ENCODE assay signal across 28 cellular contexts in the genomic region with DNA sequence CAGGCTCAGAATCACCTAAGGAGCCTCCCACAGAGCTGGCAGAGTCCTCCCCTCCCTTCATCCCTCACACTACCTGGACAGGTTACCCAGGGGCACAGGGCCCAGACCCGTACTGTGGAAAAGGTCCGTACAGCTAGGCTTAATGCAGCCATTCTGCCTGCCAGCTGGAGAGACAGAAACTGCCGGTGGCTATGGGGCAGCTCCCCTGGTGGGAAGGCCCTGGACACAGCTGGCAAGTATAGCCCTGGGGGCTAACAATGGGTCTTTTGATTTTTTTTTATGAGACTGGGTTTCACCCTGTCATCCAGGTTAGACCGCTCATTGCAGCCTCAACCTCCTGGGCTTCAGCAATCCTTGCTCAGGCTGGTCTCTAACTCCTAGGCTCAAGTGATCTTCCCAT.
DNase-seq lines count a peak whose midpoint lies in the region; ATAC-seq and TF ChIP-seq lines count a peak whose summit lies in the region.
"Had no signal": no experiment of that assay in that cellular context is flagged by ENCODE, and none has a peak within 500 bp of the region (broad histone marks: within the 10 kb centered on the region; RNA-seq: fewer than 3 reads in every experiment).

No MANE protein-coding gene starts in this region.

- DNase-seq in Caco-2 (no peak), WTC11 (ENCODE audit: low spot score) (no peak), memory B cell (ENCODE audit: low spot score in 2 of 2) (no peak), NCI-H1092 (lab: John Stamatoyannopoulos, UW) (no peak), cerebellar cortex (ENCODE audit: low spot score) (no peak), ureter (ENCODE audit: low spot score) (no peak), KBM-7 (no peak)
- DNase-seq in stimulated activated naive B cell treated with anti-CD40 and anti-IgM and Interleukin-4, amounts not matched to agents 10 μg/mL and 1 μg/mL and 100 μg/mL, for 72 hours = no peak
- DNase-seq: activated CD4-positive, alpha-beta T cell treated with anti-CD3 and anti-CD28 coated beads for 36 hours; activated CD8-positive, alpha-beta memory T cell treated with anti-CD3 and anti-CD28 coated beads, Interleukin-2, amount 50 U/mL, for 48 hours; activated CD8-positive, alpha-beta T cell treated with anti-CD3 and anti-CD28 coated beads for 36 hours; CD4-positive, alpha-beta T cell; effector memory CD8-positive, alpha-beta T cell; left lung; mesenchymal stem cell; NCI-H1092 treated with DMSO at 0.1 percent for 48 hours; NCI-H1930; NCI-H526; SHP77 treated with DMSO at 0.1 percent for 48 hours; stimulated activated CD4-positive, alpha-beta T cell treated with anti-CD3 and anti-CD28 coated beads, Interleukin-12 subunit alpha, Interleukin-12 subunit beta, amount 100 ng/mL, for 4 hours; stimulated activated CD4-positive, alpha-beta T cell treated with anti-CD3 and anti-CD28 coated beads, Interleukin-2, amount 100 ng/mL, for 48 hours; upper lobe of left lung had no signal

- no peaks in the 10 kb centered on the region for H3K9me3 ChIP-seq in Caco-2
- H3K9me3 ChIP-seq: breast epithelium, left lung, neutrophil, upper lobe of left lung had no signal

- BruUV-seq in Caco-2 (replicated peaks; lab: Mats Ljungman, UMichigan) = no TSS peak

- no peaks in the 10 kb centered on the region for H3K27me3 ChIP-seq in Caco-2 (replicated peaks; ENCODE audit: control insufficient read depth, insufficient read depth, low read length)
- H3K27me3 ChIP-seq: breast epithelium, left lung, neutrophil, upper lobe of left lung had no signal

- CTCF ChIA-PET in Caco-2 (lab: Charles Lee) = no interaction called here
- CTCF ChIA-PET in WTC11 (lab: Charles Lee) = interaction anchor here (0.8 to 1.1 kb wide), 2 partner anchors 15 to 66 kb away, joined by 3 read pairs; no protein-coding TSS in a partner anchor

- in situ Hi-C loops in KBM-7 (cut with MboI; ENCODE audit: low pct_unique_long_range_greater_than_20kb, low sequenced_read_pairs) = no loop called here

- no peak overlapping the region for H3K4me3 ChIP-seq in Caco-2 (ENCODE audit: low read depth, low read length)
- H3K4me3 ChIP-seq: breast epithelium, K562, left lung, upper lobe of left lung had no signal

- TF ChIP-seq CTCF in Caco-2 (IDR thresholded peaks at IDR 0.05; ENCODE audit: insufficient read depth in 1 of 2, low read depth in 1 of 2, low read length in 1 of 2, severe bottlenecking in 1 of 2, unreplicated experiment in 1 of 2) (no peak), WTC11 (IDR thresholded peaks at IDR 0.05) (no peak)

- H3K4me1 ChIP-seq in Caco-2 = 0 out of 2 replicates have a peak, but pooled peaks cover 3% of the 10 kb centered on the region
- H3K4me1 ChIP-seq: breast epithelium had no signal

- intact Hi-C loops in Caco-2 (cut with micrococcal nuclease; ENCODE audit: unreplicated experiment) = no loop called here

- H3K9me3 Mint-ChIP-seq in Caco-2 (ENCODE audit: unreplicated experiment) (no peaks in the 10 kb centered on the region), WTC11 (peaks cover 5% of the 10 kb centered on the region), memory B cell (no peaks in the 10 kb centered on the region)
- no peaks in the 10 kb centered on the region for H3K9me3 Mint-ChIP-seq in stimulated activated naive B cell treated with anti-CD40 and anti-IgM and Interleukin-4, amounts not matched to agents 10 μg/mL and 1 μg/mL and 100 μg/mL, for 72 hours
- H3K9me3 Mint-ChIP-seq: activated CD8-positive, alpha-beta T cell treated with anti-CD3 and anti-CD28 coated beads for 36 hours; activated naive CD4-positive, alpha-beta T cell treated with anti-CD3 and anti-CD28 coated beads, Interleukin-2, amount 50 U/mL, for 72 hours; CD4-positive, alpha-beta T cell; effector memory CD8-positive, alpha-beta T cell had no signal

- H3K36me3 Mint-ChIP-seq in Caco-2 (ENCODE audit: insufficient read depth, unreplicated experiment) = peaks cover 42% of the 10 kb centered on the region
- peaks cover 32% of the 10 kb centered on the region for H3K36me3 Mint-ChIP-seq in WTC11
- peaks cover 18% of the 10 kb centered on the region for H3K36me3 Mint-ChIP-seq in memory B cell
- peaks cover 24 to 52% of the 10 kb centered on the region in 2 donors for H3K36me3 Mint-ChIP-seq in stimulated activated naive B cell treated with anti-CD40 and anti-IgM and Interleukin-4, amounts not matched to agents 10 μg/mL and 1 μg/mL and 100 μg/mL, for 72 hours

- H3K4me3 Mint-ChIP-seq in Caco-2 (ENCODE audit: unreplicated experiment) (no peak overlapping the region), WTC11 (no peak overlapping the region), memory B cell (no peak overlapping the region)
- H3K4me3 Mint-ChIP-seq in stimulated activated naive B cell treated with anti-CD40 and anti-IgM and Interleukin-4, amounts not matched to agents 10 μg/mL and 1 μg/mL and 100 μg/mL, for 72 hours = no peak overlapping the region
- H3K4me3 Mint-ChIP-seq: activated CD4-positive, alpha-beta T cell treated with anti-CD3 and anti-CD28 coated beads for 36 hours; activated CD8-positive, alpha-beta T cell treated with anti-CD3 and anti-CD28 coated beads for 36 hours; CD4-positive, alpha-beta T cell; effector memory CD8-positive, alpha-beta T cell had no signal

- peaks cover 16% of the 10 kb centered on the region for H3K4me1 Mint-ChIP-seq in Caco-2 (ENCODE audit: low read depth, unreplicated experiment)
- H3K4me1 Mint-ChIP-seq in WTC11 = peaks cover 34% of the 10 kb centered on the region
- H3K4me1 Mint-ChIP-seq in memory B cell = peaks cover 24% of the 10 kb centered on the region
- peaks cover 34 to 64% of the 10 kb centered on the region in 2 donors for H3K4me1 Mint-ChIP-seq in stimulated activated naive B cell treated with anti-CD40 and anti-IgM and Interleukin-4, amounts not matched to agents 10 μg/mL and 1 μg/mL and 100 μg/mL, for 72 hours

- ATAC-seq in WTC11 (no peak), memory B cell (ENCODE audit: low read depth) (no peak)
- ATAC-seq in stimulated activated naive B cell treated with anti-CD40 and anti-IgM and Interleukin-4, amounts not matched to agents 10 μg/mL and 1 μg/mL and 100 μg/mL, for 72 hours (replicated peaks) = no peak
- ATAC-seq: activated CD4-positive, alpha-beta T cell treated with anti-CD3 and anti-CD28 coated beads for 36 hours; activated CD8-positive, alpha-beta T cell treated with anti-CD3 and anti-CD28 coated beads for 36 hours; activated naive CD4-positive, alpha-beta T cell treated with anti-CD3 and anti-CD28 coated beads, Interleukin-2, amount 50 U/mL, for 72 hours; effector memory CD8-positive, alpha-beta T cell; K562; left lung; Panc1; sciatic nerve had no signal

- no peaks in the 10 kb centered on the region for H3K27me3 Mint-ChIP-seq in Caco-2 (ENCODE audit: insufficient read depth, unreplicated experiment)
- no peaks in the 10 kb centered on the region for H3K27me3 Mint-ChIP-seq in WTC11 (ENCODE audit: low read depth)
- H3K27me3 Mint-ChIP-seq in memory B cell = no peaks in the 10 kb centered on the region
- H3K27me3 Mint-ChIP-seq in stimulated activated naive B cell treated with anti-CD40 and anti-IgM and Interleukin-4, amounts not matched to agents 10 μg/mL and 1 μg/mL and 100 μg/mL, for 72 hours = no peaks in the 10 kb centered on the region
- H3K27me3 Mint-ChIP-seq: activated CD4-positive, alpha-beta T cell treated with anti-CD3 and anti-CD28 coated beads for 36 hours; activated CD8-positive, alpha-beta T cell treated with anti-CD3 and anti-CD28 coated beads for 36 hours; CD4-positive, alpha-beta T cell; effector memory CD8-positive, alpha-beta T cell had no signal

- H3K36me3 ChIP-seq in Caco-2 (ENCODE audit: control insufficient read depth, insufficient read depth, low read length) = no peaks in the 10 kb centered on the region
- H3K36me3 ChIP-seq: breast epithelium, left lung, neutrophil, upper lobe of left lung had no signal

- H3K27ac Mint-ChIP-seq in Caco-2 (ENCODE audit: unreplicated experiment) = peak overlapping the region; percentile 22
- peak overlapping the region; percentile 89 for H3K27ac Mint-ChIP-seq in WTC11
- H3K27ac Mint-ChIP-seq in memory B cell = peak overlapping the region; percentile 93
- H3K27ac Mint-ChIP-seq in stimulated activated naive B cell treated with anti-CD40 and anti-IgM and Interleukin-4, amounts not matched to agents 10 μg/mL and 1 μg/mL and 100 μg/mL, for 72 hours = peak overlapping the region; percentile 47
- H3K27ac Mint-ChIP-seq: CD4-positive, alpha-beta T cell had no signal

- POLR2A ChIA-PET in Caco-2 (lab: Charles Lee) = no interaction called here
- POLR2A ChIA-PET in WTC11 (lab: Charles Lee) = no interaction called here

TF ChIP-seq in WTC11, 78 proteins besides CTCF, POLR2A, EP300 and RAD21:
- TF ChIP-seq JAZF1 (CRISPR knock-in tag; IDR thresholded peaks at IDR 0.05) = no peak
- TF ChIP-seq TP53 (CRISPR knock-in tag; IDR thresholded peaks at IDR 0.05) = no peak

Comparison
In these comparisons a context has a peak if more than half of its experiments do, and no peak if none do; other contexts are left out.
1. H3K27ac Mint-ChIP-seq: peak in every context shown above with its lines; median percentile 93 in memory B cell; 89 in WTC11; 47 in stimulated activated naive B cell treated with anti-CD40 and anti-IgM and Interleukin-4, amounts not matched to agents 10 μg/mL and 1 μg/mL and 100 μg/mL, for 72 hours; 22 in Caco-2.